Comparison of ENCODE assay signal across 12 cellular contexts in genomic region chr17:74427048-74427762, GRCh38. TPM values are rescaled to one million over a fixed set of nuclear protein-coding genes. Genes with fewer than 3 reads are reported as not detected.
A peak's percentile ranks its signal among the peaks of the same experiment; 100 is the strongest.
DNase-seq lines count a peak whose midpoint lies in the region; TF ChIP-seq lines count a peak whose summit lies in the region.
"Had no signal": no experiment of that assay in that cellular context is flagged by ENCODE, and none has a peak within 500 bp of the region (broad histone marks: within the 10 kb centered on the region; RNA-seq: fewer than 3 reads in every experiment).

No MANE protein-coding gene starts in this region.

- H3K36me3 ChIP-seq in H7 (replicated peaks; ENCODE audit: control insufficient read depth, insufficient read depth, low read length) (no peaks in the 10 kb centered on the region), mammary epithelial cell (ENCODE audit: insufficient read depth, low read length) (no peaks in the 10 kb centered on the region), spleen (no peaks in the 10 kb centered on the region)

- no peak for TF ChIP-seq CTCF in mammary epithelial cell (conservative IDR thresholded peaks at IDR 0.05 in 1 of 2, IDR thresholded peaks at IDR 0.05 in 1 of 2; ENCODE audit: extremely low read depth in 1 of 2, insufficient read depth in 1 of 2, low read depth in 1 of 2, low read length in 2 of 2)
- TF ChIP-seq CTCF in spleen (IDR thresholded peaks at IDR 0.05 in 8 of 11, conservative IDR thresholded peaks at IDR 0.05 in 3 of 11), result no peak

- no peaks in the 10 kb centered on the region for H3K79me2 ChIP-seq in mammary epithelial cell (ENCODE audit: insufficient read depth, low read length)

- no TSS peak for BruUV-seq in mammary epithelial cell (replicated peaks; lab: Mats Ljungman, UMichigan)

- H3K4me2 ChIP-seq in mammary epithelial cell (ENCODE audit: insufficient read depth, low read depth, low read length), result peak overlapping the region; percentile 21

- CTCF ChIA-PET in mammary epithelial cell (lab: Charles Lee; ENCODE audit: low non-redundant PET), result no interaction called here

- no peaks in the 10 kb centered on the region for H4K20me1 ChIP-seq in mammary epithelial cell (ENCODE audit: insufficient read depth, low read length)

- peak overlapping the region; percentile 86 for H2AFZ ChIP-seq in mammary epithelial cell (ENCODE audit: low read depth, low read length)

- intact Hi-C loops in mammary epithelial cell (cut with micrococcal nuclease) (no loop called here), spleen (cut with DNase I; ENCODE audit: low total_unique reads) (no loop called here), posterior cingulate gyrus (cut with DNase I) (no loop called here)

- H3K4me3 ChIP-seq in H7 (ENCODE audit: insufficient read depth, low read depth, low read length), result no peak overlapping the region
- H3K4me3 ChIP-seq in mammary epithelial cell (replicated peaks in 1 of 3; ENCODE audit: insufficient read depth in 1 of 3, low read depth in 2 of 3, low read length in 3 of 3), result no peak overlapping the region
- H3K4me3 ChIP-seq in spleen, result no peak overlapping the region

- dilution Hi-C loops in mammary epithelial cell (cut with HindIII; ENCODE audit: low sequenced_read_pairs), result no loop called here

- peaks cover 10% of the 10 kb centered on the region for H3K27me3 ChIP-seq in H7 (ENCODE audit: control insufficient read depth, insufficient read depth, low read length)
- H3K27me3 ChIP-seq in mammary epithelial cell (ENCODE audit: insufficient read depth, low read length), result no peaks in the 10 kb centered on the region
- H3K27me3 ChIP-seq in spleen (replicated peaks in 1 of 7), result peaks cover 0 to 36% (median 16%) of the 10 kb centered on the region in 7 donors

- H3K9me3 ChIP-seq in mammary epithelial cell (replicated peaks; ENCODE audit: insufficient read depth, low read length) (peaks cover 5% of the 10 kb centered on the region), spleen (no peaks in the 10 kb centered on the region)

- 17% methylated on average over 8 of the region's 10 CpGs for WGBS in mammary epithelial cell (ENCODE audit: low coverage, missing lambda C conversion rate)
- 57 to 74% (median 69%) methylated on average over 6 to 10 of the region's 10 CpGs for WGBS in spleen, 5 donors

- no peak overlapping the region for H3K9ac ChIP-seq in mammary epithelial cell (ENCODE audit: insufficient read depth, low read length)

- in situ Hi-C loops in mammary epithelial cell (cut with MboI; ENCODE audit: low sequenced_read_pairs in 2 of 2), result no loop called here

- H3K4me1 ChIP-seq in mammary epithelial cell (ENCODE audit: insufficient read depth, low read length) (peaks cover 37% of the 10 kb centered on the region), spleen (peaks cover 13 to 47% (median 36%) of the 10 kb centered on the region in 6 donors)

- DNase-seq in H7 (peak; percentile 68), mammary epithelial cell (peak; percentile 68), left kidney (ENCODE audit: low read depth, low spot score) (peak; percentile 96), spleen (no peak), OCI-M2 (lab: John Stamatoyannopoulos, UW; ENCODE audit: unreplicated experiment) (no peak), SIG-M5 treated with dmso at 0.1 percent for 504 hours (lab: John Stamatoyannopoulos, UW; ENCODE audit: unreplicated experiment) (no peak), NCI-H1417 (lab: John Stamatoyannopoulos, UW) (no peak), posterior cingulate gyrus (no peak)
- DNase-seq: activated T-cell treated with anti-CD3 and anti-CD28 coated beads, Interleukin-2, amount 50 U/mL, for 48 hours; CD4-positive, alpha-beta T cell; MV-4-11; occipital lobe had no signal

- H3K27ac ChIP-seq in mammary epithelial cell (ENCODE audit: insufficient read depth, low read depth, low read length) (peak overlapping the region; percentile 11), spleen (peak overlapping the region in 6 of 8 donors; percentile 38 to 55 (median 46))

- TF ChIP-seq POLR2A in spleen (IDR thresholded peaks at IDR 0.05), result no peak

RNA-seq across cellular contexts. Expression of gene GPRC5C, which starts 4.7 kb away (rescaled TPM):
- total RNA-seq in H7 (2014; rRNA removed; shearing (Covaris generic)), result 35.3 and 48.8 TPM in 2 replicates
- 10 to 100 TPM; 10.5 to 35.0 TPM for total RNA-seq in mammary epithelial cell
- polyA plus RNA-seq in mammary epithelial cell, result 9.2 TPM
- 8.0 TPM for polyA minus RNA-seq in mammary epithelial cell
- total RNA-seq in spleen, result 10 to 100 TPM; 24.1 to 70.0 (median 36.6) TPM
- polyA plus RNA-seq in spleen, result 10 to 100 TPM; 11.0 to 19.7 (median 18.9) TPM
- total RNA-seq: CD4-positive, alpha-beta T cell had no signal

RNA-seq across cellular contexts. Expression of gene CD300A, which starts 39.2 kb away (rescaled TPM):
- total RNA-seq in H7 (2014; rRNA removed; shearing (Covaris generic)), result 0.07 and 0.48 TPM in 2 replicates
- total RNA-seq in mammary epithelial cell, result not detected
- not detected for polyA plus RNA-seq in mammary epithelial cell
- not detected for polyA minus RNA-seq in mammary epithelial cell
- 100 to 1,000 TPM in 6 of 7 donors, 10 to 100 TPM in 1; 95.6 to 142 (median 111) TPM for total RNA-seq in spleen
- 10 to 100 TPM; 34.2 to 93.3 (median 76.1) TPM for polyA plus RNA-seq in spleen

RNA-seq across cellular contexts. Expression of gene GPR142, which starts 59.9 kb away (rescaled TPM):
- total RNA-seq in H7 (2014; rRNA removed; shearing (Covaris generic)), result not detected in 2 replicates
- not detected for total RNA-seq in mammary epithelial cell
- polyA plus RNA-seq in mammary epithelial cell, result not detected
- not detected for polyA minus RNA-seq in mammary epithelial cell
- total RNA-seq in spleen, result 1 to 10 TPM in 6 of 7 donors, under 1 TPM in 1; 0.85 to 3.1 (median 2.2) TPM
- under 1 TPM; 0.09 to 0.93 (median 0.18) TPM for polyA plus RNA-seq in spleen
- total RNA-seq: CD4-positive, alpha-beta T cell; occipital lobe had no signal

Comparison
In these comparisons a context has a peak if more than half of its experiments do, and no peak if none do; other contexts are left out.
1. DNase-seq: peak in H7 (single experiment), mammary epithelial cell (single experiment) and left kidney (single experiment); none in spleen (single experiment), OCI-M2 (single experiment), SIG-M5 treated with dmso at 0.1 percent for 504 hours (single experiment), NCI-H1417 (0 of 3) and posterior cingulate gyrus (0 of 10).
2. RNA of gene CD300A, which starts 39.2 kb away (total RNA-seq): 95.6 to 142 TPM in spleen; 0.07 to 0.48 TPM in H7 and not detected in mammary epithelial cell; every median in the first group is over 10 times any median in the second.